Comparison of ENCODE assay signal across 8 cellular contexts in genomic region chr19:7293795-7294570, GRCh38. TPM values are rescaled to one million over a fixed set of nuclear protein-coding genes. Genes with fewer than 3 reads are reported as not detected.
DNase-seq lines count a peak whose midpoint lies in the region; ATAC-seq and TF ChIP-seq lines count a peak whose summit lies in the region.

Gene INSR, minus strand, starts transcription at chr19:7294414. Its CDS starts 523 bp downstream, at chr19:7293891.

- peak within 1 kb of the TSS; percentile 84 for H3K4me2 ChIP-seq in PC-9

- H3K4me1 ChIP-seq in CD8-positive, alpha-beta memory T cell (ENCODE audit: insufficient read depth, low read length): peaks cover 8% of the 10 kb centered on the region
- H3K4me1 ChIP-seq in PC-9 (replicated peaks; ENCODE audit: insufficient read depth) (no peaks in the 10 kb centered on the region), stomach smooth muscle (ENCODE audit: control insufficient read depth, insufficient read depth, low read length) (peaks cover 24% of the 10 kb centered on the region)

- no peak for TF ChIP-seq CTCF in PC-9 (conservative IDR thresholded peaks at IDR 0.05)
- no peak for TF ChIP-seq CTCF in fibroblast of villous mesenchyme (IDR thresholded peaks at IDR 0.05; ENCODE audit: insufficient read depth, low read depth, low read length)
- TF ChIP-seq CTCF in nephron (IDR thresholded peaks at IDR 0.05; ENCODE audit: unreplicated experiment in 3 of 3): no peak

- peaks cover 5 to 17% (median 9%) of the 10 kb centered on the region in 3 donors for H3K4me1 Mint-ChIP-seq in CD8-positive, alpha-beta memory T cell
- H3K4me1 Mint-ChIP-seq in IgD-negative memory B cell (peaks cover 0 to 11% (median 10%) of the 10 kb centered on the region in 3 donors), nephron (peaks cover 19% of the 10 kb centered on the region)

- no peak within 1 kb of the TSS for H3K27ac ChIP-seq in CD8-positive, alpha-beta memory T cell (ENCODE audit: low read depth, low read length)
- H3K27ac ChIP-seq in PC-9 (no peak within 1 kb of the TSS), stomach smooth muscle (ENCODE audit: low read length) (peak within 1 kb of the TSS; percentile 80)

- POLR2A ChIA-PET in CD8-positive, alpha-beta memory T cell (lab: Charles Lee): no interaction called here
- POLR2A ChIA-PET in PC-9 (lab: Charles Lee; ENCODE audit: unreplicated experiment): interaction anchor here (0.5 kb wide), 1 partner anchor 92 kb away, joined by 9 read pairs; no protein-coding TSS in a partner anchor

- ATAC-seq in GM21515 (IDR thresholded peaks at IDR 0.05; ENCODE audit: unreplicated experiment): peak; percentile 68

- H3K9me2 ChIP-seq in PC-9 (ENCODE audit: insufficient read depth): no peaks in the 10 kb centered on the region

- peak within 1 kb of the TSS; percentile 85 for H2AFZ ChIP-seq in PC-9

- no peaks in the 10 kb centered on the region for H3F3A ChIP-seq in PC-9 (ENCODE audit: insufficient read depth, low read depth)

- H3K4me3 ChIP-seq in CD8-positive, alpha-beta memory T cell (ENCODE audit: low read length): peak within 1 kb of the TSS; percentile 15
- H3K4me3 ChIP-seq in PC-9: peak within 1 kb of the TSS; percentile 67
- peak within 1 kb of the TSS; percentile 64 for H3K4me3 ChIP-seq in fibroblast of villous mesenchyme (ENCODE audit: low read depth, low read length)
- peak within 1 kb of the TSS; percentile 66 to 83 for H3K4me3 ChIP-seq in stomach smooth muscle (ENCODE audit: low read length in 2 of 2)

- peak within 1 kb of the TSS; percentile 50 to 60 (median 55) for H3K4me3 Mint-ChIP-seq in CD8-positive, alpha-beta memory T cell
- peak within 1 kb of the TSS; percentile 67 to 93 (median 78) for H3K4me3 Mint-ChIP-seq in IgD-negative memory B cell
- H3K4me3 Mint-ChIP-seq in nephron: peak within 1 kb of the TSS; percentile 85 to 91 (median 90)

- DNase-seq in CD8-positive, alpha-beta memory T cell: peak in 1 of 5 donors; percentile 21
- DNase-seq in PC-9: peak; percentile 70 to 84
- DNase-seq in activated effector memory CD4-positive, alpha-beta T cell treated with Interleukin-2 at 50 U/mL for 16 hours: peak; percentile 11
- peak; percentile 91 for DNase-seq in fibroblast of villous mesenchyme (ENCODE audit: low read depth)

- H3K27me3 ChIP-seq in CD8-positive, alpha-beta memory T cell (ENCODE audit: insufficient read depth, low read length, poor library complexity, severe bottlenecking): peaks cover 6% of the 10 kb centered on the region
- H3K27me3 ChIP-seq in PC-9 (ENCODE audit: insufficient read depth, low read depth): no peaks in the 10 kb centered on the region
- H3K27me3 ChIP-seq in stomach smooth muscle (ENCODE audit: control insufficient read depth in 1 of 2, insufficient read depth in 2 of 2, low read length in 2 of 2): no peaks in the 10 kb centered on the region

- no peaks in the 10 kb centered on the region for H3K79me2 ChIP-seq in PC-9 (ENCODE audit: low read depth)

- no peaks in the 10 kb centered on the region for H3K36me3 ChIP-seq in CD8-positive, alpha-beta memory T cell (ENCODE audit: insufficient read depth, low read length)
- no peaks in the 10 kb centered on the region for H3K36me3 ChIP-seq in PC-9 (ENCODE audit: low read depth)
- no peaks in the 10 kb centered on the region for H3K36me3 ChIP-seq in stomach smooth muscle (ENCODE audit: control insufficient read depth in 2 of 2, insufficient read depth in 2 of 2, low read length in 2 of 2)

- intact Hi-C loops in PC-9 (cut with micrococcal nuclease; ENCODE audit: unreplicated experiment): loop anchor here (1.0 kb wide), 1 partner anchor 96 kb away; no protein-coding TSS in a partner anchor

- H3K27me3 Mint-ChIP-seq in CD8-positive, alpha-beta memory T cell: peaks cover 41 to 59% of the 10 kb centered on the region in 2 donors
- H3K27me3 Mint-ChIP-seq in IgD-negative memory B cell (peaks cover 29% of the 10 kb centered on the region), nephron (ENCODE audit: low read depth) (peaks cover 30% of the 10 kb centered on the region)

- no peak within 1 kb of the TSS for H3K27ac Mint-ChIP-seq in CD8-positive, alpha-beta memory T cell
- H3K27ac Mint-ChIP-seq in IgD-negative memory B cell (peak within 1 kb of the TSS in 1 of 3 donors; percentile 39), nephron (peak within 1 kb of the TSS; percentile 81 to 87 (median 85))

- peak within 1 kb of the TSS; percentile 68 to 78 for H3K9ac ChIP-seq in stomach smooth muscle (ENCODE audit: low read length in 2 of 2)

- H3K36me3 Mint-ChIP-seq in CD8-positive, alpha-beta memory T cell: no peaks in the 10 kb centered on the region
- H3K36me3 Mint-ChIP-seq in IgD-negative memory B cell: no peaks in the 10 kb centered on the region
- H3K36me3 Mint-ChIP-seq in nephron (ENCODE audit: low read depth): no peaks in the 10 kb centered on the region

- H4K20me1 ChIP-seq in PC-9 (ENCODE audit: insufficient read depth): no peaks in the 10 kb centered on the region

- H3K9me3 Mint-ChIP-seq in CD8-positive, alpha-beta memory T cell: no peaks in the 10 kb centered on the region
- H3K9me3 Mint-ChIP-seq in IgD-negative memory B cell: no peaks in the 10 kb centered on the region
- no peaks in the 10 kb centered on the region for H3K9me3 Mint-ChIP-seq in nephron

- no peaks in the 10 kb centered on the region for H3K9me3 ChIP-seq in CD8-positive, alpha-beta memory T cell (ENCODE audit: low read length)
- H3K9me3 ChIP-seq in PC-9 (ENCODE audit: insufficient read depth, low read depth) (no peaks in the 10 kb centered on the region), stomach smooth muscle (ENCODE audit: control insufficient read depth in 2 of 2, low read length in 2 of 2) (no peaks in the 10 kb centered on the region)

- CTCF ChIA-PET in CD8-positive, alpha-beta memory T cell (lab: Charles Lee): no interaction called here
- CTCF ChIA-PET in PC-9 (lab: Charles Lee): no interaction called here

- no TSS peak for BruUV-seq in PC-9 (replicated peaks; lab: Mats Ljungman, UMichigan)

RNA-seq across cellular contexts. Expression of gene INSR, which starts in this region (rescaled TPM):
- 1 to 10 TPM; 1.2 TPM for total RNA-seq in CD8-positive, alpha-beta memory T cell
- not detected for polyA plus RNA-seq in CD8-positive, alpha-beta memory T cell
- 0.53 TPM for polyA plus RNA-seq in IgD-negative memory B cell
- total RNA-seq in PC-9 (2021): 9.3 and 18.9 TPM in 2 replicates
- 3.0 and 10.3 TPM in 2 replicates for total RNA-seq in fibroblast of villous mesenchyme

Comparison
In these comparisons a context has a peak if more than half of its experiments do, and no peak if none do; other contexts are left out.
1. H3K4me3 ChIP-seq: peak in every context shown above with its lines; median percentile 74 in stomach smooth muscle; 67 in PC-9; 64 in fibroblast of villous mesenchyme; 15 in CD8-positive, alpha-beta memory T cell.
2. H3K27ac Mint-ChIP-seq: peak in nephron (3 of 3); none in CD8-positive, alpha-beta memory T cell (0 of 8).
3. Peak in every context shown above with its lines, with median percentiles within 50 percentile points of each other: H3K4me3 Mint-ChIP-seq.